Comparison of ENCODE assay signal across 33 cellular contexts in the genomic region with DNA sequence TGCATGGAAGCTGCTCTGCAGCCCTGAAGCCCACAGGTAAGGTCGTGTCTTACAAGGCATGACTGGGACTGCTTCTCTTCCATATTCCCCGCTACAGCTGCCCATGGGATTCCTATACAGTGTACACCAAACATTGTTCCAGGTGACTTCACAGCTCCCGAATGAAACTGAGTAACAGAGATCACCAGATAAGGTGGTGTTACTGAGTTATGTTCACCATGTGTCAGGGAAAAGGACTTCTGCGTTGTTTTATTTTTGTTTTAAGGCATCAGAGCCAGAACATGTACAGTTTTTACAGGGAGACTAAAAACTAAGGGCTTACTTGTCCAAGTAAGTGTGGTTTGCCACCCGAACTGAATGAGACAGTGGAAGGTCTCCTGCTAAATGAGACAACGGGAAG.
"Had no signal": no experiment of that assay in that cellular context is flagged by ENCODE, and none has a peak within 500 bp of the region (broad histone marks: within the 10 kb centered on the region; RNA-seq: fewer than 3 reads in every experiment).

No MANE protein-coding gene starts in this region.

- DNase-seq: activated CD4-positive, alpha-beta T cell treated with anti-CD3 and anti-CD28 coated beads for 36 hours; activated CD4-positive, alpha-beta T cell treated with anti-CD3 and anti-CD28 coated beads, Interleukin-2, amount 10 ng/mL, durations not matched to agents 7 days and 5 days; activated CD4-positive, alpha-beta T cell treated with anti-CD3 and anti-CD28 coated beads, Interleukin-2, amount 50 U/mL, for 48 hours; activated CD4-positive, CD25-positive, alpha-beta regulatory T cell; activated CD4-positive, CD25-positive, alpha-beta regulatory T cell treated with anti-CD3 and anti-CD28 coated beads, Interleukin-2, amount 50 U/mL, for 72 hours; activated CD8-positive, alpha-beta memory T cell treated with anti-CD3 and anti-CD28 coated beads, Interleukin-2, amount 10 ng/mL, durations not matched to agents 7 days and 5 days; activated CD8-positive, alpha-beta memory T cell treated with anti-CD3 and anti-CD28 coated beads, Interleukin-2, amount 50 U/mL, for 4 hours; activated CD8-positive, alpha-beta T cell treated with anti-CD3 and anti-CD28 coated beads for 36 hours; activated effector memory CD4-positive, alpha-beta T cell treated with anti-CD3 and anti-CD28 coated beads, Interleukin-2, amount 50 U/mL, for 16 hours; activated naive CD4-positive, alpha-beta T cell treated with anti-CD3 and anti-CD28 coated beads for 36 hours; activated naive CD8-positive, alpha-beta T cell treated with anti-CD3 and anti-CD28 coated beads, Interleukin-2, amount 10 ng/mL, durations not matched to agents 7 days and 5 days; activated T-cell treated with anti-CD3 and anti-CD28 coated beads, Interleukin-2, amount 50 U/mL, for 1 hour; activated T-cell treated with anti-CD3 and anti-CD28 coated beads, Interleukin-2, amount 50 U/mL, for 48 hours; central memory CD4-positive, alpha-beta T cell; cerebellar nuclear complex; colonic mucosa; effector CD8-positive, alpha-beta T cell; foreskin fibroblast; glutamatergic neuron; heart left ventricle; T-helper 1 cell; T-helper 17 cell had no signal

- H3K4me1 ChIP-seq: ascending aorta, breast epithelium, colonic mucosa, heart left ventricle had no signal

- H3K4me3 Mint-ChIP-seq: activated CD4-positive, alpha-beta T cell treated with anti-CD3 and anti-CD28 coated beads for 36 hours; activated CD4-positive, alpha-beta T cell treated with anti-CD3 and anti-CD28 coated beads, Interleukin-2, amount 10 ng/mL, durations not matched to agents 7 days and 5 days; activated CD8-positive, alpha-beta memory T cell treated with anti-CD3 and anti-CD28 coated beads, Interleukin-2, amount 10 ng/mL, durations not matched to agents 7 days and 5 days; activated CD8-positive, alpha-beta T cell treated with anti-CD3 and anti-CD28 coated beads for 36 hours; activated naive CD4-positive, alpha-beta T cell treated with anti-CD3 and anti-CD28 coated beads for 36 hours; activated naive CD4-positive, alpha-beta T cell treated with anti-CD3 and anti-CD28 coated beads, Interleukin-2, amount 50 U/mL, for 24 hours; activated naive CD8-positive, alpha-beta T cell treated with anti-CD3 and anti-CD28 coated beads, Interleukin-2, amount 10 ng/mL, durations not matched to agents 7 days and 5 days; activated T-helper 1 cell treated with anti-CD3 and anti-CD28 coated beads, Interleukin-12 subunit alpha, Interleukin-12 subunit beta, Interleukin-2, Interleukin-4 antibody, amounts not matched to agents 30 ng/mL and 10 ng/mL and 1 ng/mL, durations not matched to agents 14 hours and 24 hours and 36 hours; brain; T-helper 17 cell had no signal

- H3K4me1 Mint-ChIP-seq: activated naive CD4-positive, alpha-beta T cell treated with anti-CD3 and anti-CD28 coated beads, Interleukin-2, amount 50 U/mL, for 24 hours had no signal

- H3K4me3 ChIP-seq: ascending aorta, breast epithelium, cardiac muscle cell, colonic mucosa, heart left ventricle had no signal

- H3K9me3 Mint-ChIP-seq: activated CD8-positive, alpha-beta T cell treated with anti-CD3 and anti-CD28 coated beads for 36 hours had no signal

- H3K27me3 Mint-ChIP-seq: activated CD4-positive, alpha-beta T cell treated with anti-CD3 and anti-CD28 coated beads for 36 hours; activated CD4-positive, alpha-beta T cell treated with anti-CD3 and anti-CD28 coated beads, Interleukin-2, amount 10 ng/mL, durations not matched to agents 7 days and 5 days; activated CD8-positive, alpha-beta memory T cell treated with anti-CD3 and anti-CD28 coated beads, Interleukin-2, amount 10 ng/mL, durations not matched to agents 7 days and 5 days; activated CD8-positive, alpha-beta T cell treated with anti-CD3 and anti-CD28 coated beads for 36 hours; activated naive CD4-positive, alpha-beta T cell treated with anti-CD3 and anti-CD28 coated beads, Interleukin-2, amount 50 U/mL, for 24 hours; activated naive CD8-positive, alpha-beta T cell treated with anti-CD3 and anti-CD28 coated beads, Interleukin-2, amount 10 ng/mL, durations not matched to agents 7 days and 5 days; T-helper 17 cell had no signal

- ATAC-seq: activated CD4-positive, alpha-beta T cell treated with anti-CD3 and anti-CD28 coated beads for 36 hours; activated CD8-positive, alpha-beta memory T cell treated with anti-CD3 and anti-CD28 coated beads, Interleukin-2, amount 10 ng/mL, durations not matched to agents 7 days and 5 days; activated CD8-positive, alpha-beta T cell treated with anti-CD3 and anti-CD28 coated beads for 36 hours; heart left ventricle; T-helper 17 cell had no signal

- H3K27ac Mint-ChIP-seq: activated CD4-positive, alpha-beta T cell treated with anti-CD3 and anti-CD28 coated beads for 36 hours; activated CD4-positive, alpha-beta T cell treated with anti-CD3 and anti-CD28 coated beads, Interleukin-2, amount 10 ng/mL, durations not matched to agents 7 days and 5 days; activated CD8-positive, alpha-beta memory T cell treated with anti-CD3 and anti-CD28 coated beads, Interleukin-2, amount 10 ng/mL, durations not matched to agents 7 days and 5 days; activated CD8-positive, alpha-beta T cell treated with anti-CD3 and anti-CD28 coated beads for 36 hours; activated naive CD4-positive, alpha-beta T cell treated with anti-CD3 and anti-CD28 coated beads for 36 hours; activated naive CD4-positive, alpha-beta T cell treated with anti-CD3 and anti-CD28 coated beads, Interleukin-2, amount 50 U/mL, for 24 hours; activated naive CD8-positive, alpha-beta T cell treated with anti-CD3 and anti-CD28 coated beads, Interleukin-2, amount 10 ng/mL, durations not matched to agents 7 days and 5 days; activated T-helper 1 cell treated with anti-CD3 and anti-CD28 coated beads, Interleukin-12 subunit alpha, Interleukin-12 subunit beta, Interleukin-2, Interleukin-4 antibody, amounts not matched to agents 30 ng/mL and 10 ng/mL and 1 ng/mL, durations not matched to agents 14 hours and 24 hours and 36 hours; activated T-helper 2 cell treated with anti-CD3 and anti-CD28 coated beads, Interferon-gamma antibody, Interleukin-2, Interleukin-4, amounts not matched to agents 10 μg/mL and 5 μg/mL and 100 μg/mL, durations not matched to agents 14 hours and 24 hours and 36 hours; brain; T-helper 17 cell had no signal

- H3K27ac ChIP-seq: ascending aorta, breast epithelium, cardiac muscle cell, colonic mucosa, epithelial cell of prostate, heart left ventricle had no signal

- FAIRE-seq: endometrium, endothelial cell of umbilical vein, frontal cortex had no signal

- H3K27me3 ChIP-seq: ascending aorta, breast epithelium, cardiac muscle cell, colonic mucosa, heart left ventricle had no signal

- H3K36me3 ChIP-seq: ascending aorta, breast epithelium, cardiac muscle cell, colonic mucosa, heart left ventricle had no signal

- H3K9me3 ChIP-seq: colonic mucosa had no signal

- H3K36me3 Mint-ChIP-seq: activated CD8-positive, alpha-beta memory T cell treated with anti-CD3 and anti-CD28 coated beads, Interleukin-2, amount 10 ng/mL, durations not matched to agents 7 days and 5 days; brain had no signal
